ENCODE assay signal across 35 cellular contexts in the genomic region with DNA sequence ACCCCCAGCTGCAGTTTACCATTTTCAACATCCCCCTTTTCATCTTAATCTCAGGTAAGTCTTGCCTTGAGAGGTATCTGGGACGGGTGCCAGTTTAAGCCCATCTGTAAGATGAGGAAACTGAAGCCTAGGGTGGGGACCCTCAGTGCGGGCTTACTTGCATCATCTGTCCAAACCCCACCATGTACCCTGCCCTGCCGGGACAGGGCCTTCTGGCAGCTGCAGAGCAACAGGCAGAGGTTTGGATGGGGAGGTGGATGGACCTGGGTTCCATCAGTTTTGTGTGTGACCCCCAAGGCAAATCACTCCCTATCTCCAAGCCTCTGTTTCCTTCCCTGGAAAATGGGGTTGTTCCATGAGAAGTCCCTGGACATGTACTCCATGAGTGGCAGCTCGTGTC.
"Had no signal": no experiment of that assay in that cellular context is flagged by ENCODE, and none has a peak within 500 bp of the region (broad histone marks: within the 10 kb centered on the region; RNA-seq: fewer than 3 reads in every experiment).

No MANE protein-coding gene starts in this region.

- H3K27ac ChIP-seq: brain microvascular endothelial cell, Peyer's patch, WERI-Rb-1 had no signal

- H3K36me3 ChIP-seq: brain microvascular endothelial cell, MG63, Peyer's patch, WERI-Rb-1 had no signal

- H3K27ac Mint-ChIP-seq: activated CD4-positive, alpha-beta T cell treated with anti-CD3 and anti-CD28 coated beads, Interleukin-2, amount 10 ng/mL, durations not matched to agents 24 days and 14 days; activated CD8-positive, alpha-beta T cell treated with anti-CD3 and anti-CD28 coated beads, Interleukin-2, amount 10 ng/mL, durations not matched to agents 7 days and 5 days; activated naive CD8-positive, alpha-beta T cell treated with anti-CD3 and anti-CD28 coated beads for 36 hours; activated T-helper 1 cell treated with anti-CD3 and anti-CD28 coated beads, Interleukin-12 subunit alpha, Interleukin-12 subunit beta, Interleukin-2, Interleukin-4 antibody, amounts not matched to agents 30 ng/mL and 10 ng/mL and 1 ng/mL, durations not matched to agents 14 hours and 24 hours and 36 hours; IgD-negative memory B cell; T-cell had no signal

- H3K36me3 Mint-ChIP-seq: activated naive CD8-positive, alpha-beta T cell treated with anti-CD3 and anti-CD28 coated beads for 36 hours; IgD-negative memory B cell; T-cell had no signal

- H3K9me3 ChIP-seq: MG63 had no signal

- H3K4me3 Mint-ChIP-seq: activated CD4-positive, alpha-beta T cell treated with anti-CD3 and anti-CD28 coated beads, Interleukin-2, amount 10 ng/mL, durations not matched to agents 24 days and 14 days; activated CD8-positive, alpha-beta T cell treated with anti-CD3 and anti-CD28 coated beads, Interleukin-2, amount 10 ng/mL, durations not matched to agents 7 days and 5 days; activated naive CD8-positive, alpha-beta T cell treated with anti-CD3 and anti-CD28 coated beads for 36 hours; activated T-cell treated with anti-CD3 and anti-CD28 coated beads, Interleukin-2, amount 50 U/mL, for 4 hours; activated T-helper 1 cell treated with anti-CD3 and anti-CD28 coated beads, Interleukin-12 subunit alpha, Interleukin-12 subunit beta, Interleukin-2, Interleukin-4 antibody, amounts not matched to agents 30 ng/mL and 10 ng/mL and 1 ng/mL, durations not matched to agents 14 hours and 24 hours and 36 hours; IgD-negative memory B cell; T-cell had no signal

- H3K27me3 Mint-ChIP-seq: activated CD4-positive, alpha-beta T cell treated with anti-CD3 and anti-CD28 coated beads, Interleukin-2, amount 10 ng/mL, durations not matched to agents 24 days and 14 days had no signal

- H3K27me3 ChIP-seq: brain microvascular endothelial cell, MG63, Peyer's patch had no signal

- H3K4me1 Mint-ChIP-seq: activated CD4-positive, alpha-beta T cell treated with anti-CD3 and anti-CD28 coated beads, Interleukin-2, amount 10 ng/mL, durations not matched to agents 24 days and 14 days; activated naive CD8-positive, alpha-beta T cell treated with anti-CD3 and anti-CD28 coated beads for 36 hours; IgD-negative memory B cell; T-cell had no signal

- H3K9me3 Mint-ChIP-seq: activated CD4-positive, alpha-beta T cell treated with anti-CD3 and anti-CD28 coated beads, Interleukin-2, amount 10 ng/mL, durations not matched to agents 24 days and 14 days; activated T-helper 1 cell treated with anti-CD3 and anti-CD28 coated beads, Interleukin-12 subunit alpha, Interleukin-12 subunit beta, Interleukin-2, Interleukin-4 antibody, amounts not matched to agents 30 ng/mL and 10 ng/mL and 1 ng/mL, durations not matched to agents 14 hours and 24 hours and 36 hours had no signal

- ATAC-seq: activated CD8-positive, alpha-beta T cell treated with anti-CD3 and anti-CD28 coated beads, Interleukin-2, amount 10 ng/mL, durations not matched to agents 7 days and 5 days; activated T-cell treated with anti-CD3 and anti-CD28 coated beads, Interleukin-2, amount 50 U/mL, for 4 hours; PC-3; Right ventricle myocardium inferior; SK-N-SH treated with all-trans-retinoic acid at 6 μM for 48 hours; T-cell had no signal

- DNase-seq: activated CD4-positive, alpha-beta T cell treated with anti-CD3 and anti-CD28 coated beads, Interleukin-2, amount 10 ng/mL, durations not matched to agents 24 days and 14 days; activated CD4-positive, alpha-beta T cell treated with anti-CD3 and anti-CD28 coated beads, Interleukin-2, amount 50 U/mL, for 48 hours; activated CD8-positive, alpha-beta memory T cell treated with anti-CD3 and anti-CD28 coated beads, Interleukin-2, amount 50 U/mL, for 4 hours; activated CD8-positive, alpha-beta T cell treated with anti-CD3 and anti-CD28 coated beads, Interleukin-2, amount 10 ng/mL, durations not matched to agents 7 days and 5 days; activated naive CD4-positive, alpha-beta T cell; activated naive CD4-positive, alpha-beta T cell treated with anti-CD3 and anti-CD28 coated beads, Interleukin-2, amount 50 U/mL, for 16 hours; activated naive CD8-positive, alpha-beta T cell treated with anti-CD3 and anti-CD28 coated beads for 36 hours; activated T-cell treated with anti-CD3 and anti-CD28 coated beads for 4 hours; activated T-cell treated with anti-CD3 and anti-CD28 coated beads, Interleukin-2, amount 50 U/mL, for 4 hours; amniotic stem cell; brain microvascular endothelial cell; Kasumi-1; KG1; MG63; MV-4-11; NCI-H1092; NCI-H1436 treated with DMSO at 0.1 percent for 48 hours; NCI-H1694 treated with DMSO at 0.1 percent for 48 hours; NCI-H2029; NCI-H345; NCI-H526; NCI-H748 treated with DMSO at 0.1 percent for 48 hours; NK-92 treated with Interleukin-12 subunit alpha and Interleukin-12 subunit beta, amount 100 ng/mL, for 24 hours; PC-3; Peyer's patch; RPMI8226; SIG-M5; T-cell; T-helper 2 cell; T-helper 9 cell; WERI-Rb-1 had no signal

- H3K4me1 ChIP-seq: Peyer's patch had no signal

- H3K4me3 ChIP-seq: MG63, Peyer's patch had no signal
